Comparison of ENCODE assay signal across 3 cellular contexts in the genomic region with DNA sequence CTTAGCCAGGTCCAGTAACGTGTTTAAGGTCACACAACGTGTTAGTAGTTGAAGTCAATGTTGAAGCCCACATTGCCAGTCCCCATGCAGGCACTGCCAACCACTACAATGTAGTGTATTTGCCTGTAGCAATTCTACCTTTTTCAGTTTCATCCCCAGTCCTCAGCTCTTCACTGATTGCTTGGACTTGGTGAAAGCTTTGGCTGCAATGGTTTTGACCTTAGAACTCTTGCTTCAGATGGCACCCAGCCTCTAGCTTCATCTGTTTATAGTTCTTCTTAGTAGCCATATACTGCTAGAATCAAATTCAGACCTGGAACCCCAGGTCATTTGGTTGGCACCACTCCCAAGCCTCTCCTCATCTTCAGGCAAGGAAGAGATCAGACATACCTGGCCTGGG.
"Had no signal": no experiment of that assay in that cellular context is flagged by ENCODE, and none has a peak within 500 bp of the region (broad histone marks: within the 10 kb centered on the region; RNA-seq: fewer than 3 reads in every experiment).

No MANE protein-coding gene starts in this region.

- ATAC-seq: GM12878 had no signal

- H3K4me3 ChIP-seq: GM12878 had no signal

- DNase-seq: GDM1, GF-D8 had no signal
